Comparison of ENCODE assay signal across 8 cellular contexts in genomic region chr2:37377187-37377532, GRCh38. TPM values are rescaled to one million over a fixed set of nuclear protein-coding genes. Genes with fewer than 3 reads are reported as not detected.
DNase-seq lines count a peak whose midpoint lies in the region; ATAC-seq and TF ChIP-seq lines count a peak whose summit lies in the region.

No MANE protein-coding gene starts in this region.

- H3K27ac Mint-ChIP-seq in activated CD4-positive, alpha-beta memory T cell treated with anti-CD3 and anti-CD28 coated beads for 36 hours = no peak overlapping the region
- H3K27ac Mint-ChIP-seq in activated CD4-positive, alpha-beta memory T cell treated with anti-CD3 and anti-CD28 coated beads, Interleukin-2, amount 10 ng/mL, durations not matched to agents 7 days and 5 days = no peak overlapping the region
- H3K27ac Mint-ChIP-seq in stimulated activated naive B cell treated with anti-CD40 and anti-IgM and Interleukin-4, amounts not matched to agents 10 μg/mL and 1 μg/mL and 100 μg/mL, for 72 hours = peak overlapping the region; percentile 88

- in situ Hi-C loops in astrocyte of the cerebellum (cut with HindIII; ENCODE audit: low sequenced_read_pairs) = loop anchor here (25.0 kb wide), 1 partner anchor 910 kb away; no protein-coding TSS in a partner anchor

- H3K36me3 Mint-ChIP-seq in activated CD4-positive, alpha-beta memory T cell treated with anti-CD3 and anti-CD28 coated beads for 36 hours = no peaks in the 10 kb centered on the region
- H3K36me3 Mint-ChIP-seq in activated CD4-positive, alpha-beta memory T cell treated with anti-CD3 and anti-CD28 coated beads, Interleukin-2, amount 10 ng/mL, durations not matched to agents 7 days and 5 days (ENCODE audit: low read depth) = peaks cover 3% of the 10 kb centered on the region
- peaks cover 0 to under 1% of the 10 kb centered on the region in 2 donors for H3K36me3 Mint-ChIP-seq in stimulated activated naive B cell treated with anti-CD40 and anti-IgM and Interleukin-4, amounts not matched to agents 10 μg/mL and 1 μg/mL and 100 μg/mL, for 72 hours

- peaks cover 47% of the 10 kb centered on the region for H3K27me3 Mint-ChIP-seq in activated CD4-positive, alpha-beta memory T cell treated with anti-CD3 and anti-CD28 coated beads for 36 hours
- peaks cover 56% of the 10 kb centered on the region for H3K27me3 Mint-ChIP-seq in activated CD4-positive, alpha-beta memory T cell treated with anti-CD3 and anti-CD28 coated beads, Interleukin-2, amount 10 ng/mL, durations not matched to agents 7 days and 5 days
- peaks cover 0 to 5% of the 10 kb centered on the region in 2 donors for H3K27me3 Mint-ChIP-seq in stimulated activated naive B cell treated with anti-CD40 and anti-IgM and Interleukin-4, amounts not matched to agents 10 μg/mL and 1 μg/mL and 100 μg/mL, for 72 hours

- POLR2A ChIA-PET in activated CD4-positive, alpha-beta memory T cell treated with anti-CD3 and anti-CD28 coated beads for 36 hours (lab: Charles Lee) = interaction anchor here (1.1 to 3.6 kb wide), 7 partner anchors 10 to 180 kb away, joined by 3 to 40 read pairs (median 4); partner anchors contain the start of genes CEBPZ, CEBPZOS, NDUFAF7 and PRKD3
- POLR2A ChIA-PET in activated CD4-positive, alpha-beta memory T cell treated with anti-CD3 and anti-CD28 coated beads, Interleukin-2, amount 10 ng/mL, durations not matched to agents 7 days and 5 days (lab: Charles Lee) = interaction anchor here (0.6 to 1.4 kb wide), 7 partner anchors 10 to 281 kb away, joined by 3 to 9 read pairs (median 3); no protein-coding TSS in a partner anchor

- ATAC-seq in HG03432 (IDR thresholded peaks at IDR 0.05; ENCODE audit: unreplicated experiment) (peak; percentile 50), HG02571 (IDR thresholded peaks at IDR 0.05; ENCODE audit: unreplicated experiment) (no peak)
- peak; percentile 78 to 84 for ATAC-seq in stimulated activated naive B cell treated with anti-CD40 and anti-IgM and Interleukin-4, amounts not matched to agents 10 μg/mL and 1 μg/mL and 100 μg/mL, for 72 hours (replicated peaks)

- peaks cover 30% of the 10 kb centered on the region for H3K4me1 Mint-ChIP-seq in activated CD4-positive, alpha-beta memory T cell treated with anti-CD3 and anti-CD28 coated beads for 36 hours (ENCODE audit: low read depth)
- peaks cover 25% of the 10 kb centered on the region for H3K4me1 Mint-ChIP-seq in activated CD4-positive, alpha-beta memory T cell treated with anti-CD3 and anti-CD28 coated beads, Interleukin-2, amount 10 ng/mL, durations not matched to agents 7 days and 5 days
- H3K4me1 Mint-ChIP-seq in stimulated activated naive B cell treated with anti-CD40 and anti-IgM and Interleukin-4, amounts not matched to agents 10 μg/mL and 1 μg/mL and 100 μg/mL, for 72 hours = peaks cover 29 to 48% of the 10 kb centered on the region in 2 donors

- H3K4me3 Mint-ChIP-seq in activated CD4-positive, alpha-beta memory T cell treated with anti-CD3 and anti-CD28 coated beads for 36 hours = no peak overlapping the region
- no peak overlapping the region for H3K4me3 Mint-ChIP-seq in activated CD4-positive, alpha-beta memory T cell treated with anti-CD3 and anti-CD28 coated beads, Interleukin-2, amount 10 ng/mL, durations not matched to agents 7 days and 5 days
- peak overlapping the region in 1 of 2 donors; percentile 34 for H3K4me3 Mint-ChIP-seq in stimulated activated naive B cell treated with anti-CD40 and anti-IgM and Interleukin-4, amounts not matched to agents 10 μg/mL and 1 μg/mL and 100 μg/mL, for 72 hours

- no peaks in the 10 kb centered on the region for H3K9me3 Mint-ChIP-seq in activated CD4-positive, alpha-beta memory T cell treated with anti-CD3 and anti-CD28 coated beads for 36 hours
- H3K9me3 Mint-ChIP-seq in activated CD4-positive, alpha-beta memory T cell treated with anti-CD3 and anti-CD28 coated beads, Interleukin-2, amount 10 ng/mL, durations not matched to agents 7 days and 5 days = no peaks in the 10 kb centered on the region
- no peaks in the 10 kb centered on the region for H3K9me3 Mint-ChIP-seq in stimulated activated naive B cell treated with anti-CD40 and anti-IgM and Interleukin-4, amounts not matched to agents 10 μg/mL and 1 μg/mL and 100 μg/mL, for 72 hours

- TF ChIP-seq CTCF in astrocyte of the cerebellum (IDR thresholded peaks at IDR 0.05; ENCODE audit: low read depth, low read length, missing control alignments) = no peak

- CTCF ChIA-PET in activated CD4-positive, alpha-beta memory T cell treated with anti-CD3 and anti-CD28 coated beads for 36 hours (lab: Charles Lee) = interaction anchor here (0.8 to 3.8 kb wide), 10 partner anchors 10 to 500 kb away, joined by 3 to 28 read pairs (median 7); partner anchors contain the start of gene PRKD3
- CTCF ChIA-PET in activated CD4-positive, alpha-beta memory T cell treated with anti-CD3 and anti-CD28 coated beads, Interleukin-2, amount 10 ng/mL, durations not matched to agents 7 days and 5 days (lab: Charles Lee) = interaction anchor here (0.9 to 3.8 kb wide), 7 partner anchors 13 to 501 kb away, joined by 3 to 17 read pairs (median 4); no protein-coding TSS in a partner anchor

- H3K4me3 ChIP-seq in astrocyte of the cerebellum (ENCODE audit: low read depth, low read length) = peak overlapping the region; percentile 22

- intact Hi-C loops in activated CD4-positive, alpha-beta memory T cell treated with anti-CD3 and anti-CD28 coated beads for 36 hours (cut with micrococcal nuclease) = loop anchor here (2.0 to 10.0 kb wide), 4 partner anchors 210 to 410 kb away; partner anchors contain the start of gene STRN

- peak; percentile 60 for DNase-seq in activated CD4-positive, alpha-beta memory T cell treated with anti-CD3 and anti-CD28 coated beads for 36 hours
- no peak for DNase-seq in activated CD4-positive, alpha-beta memory T cell treated with anti-CD3 and anti-CD28 coated beads, Interleukin-2, amount 10 ng/mL, durations not matched to agents 7 days and 5 days
- DNase-seq in astrocyte of the cerebellum (ENCODE audit: low read depth) (peak; percentile 70), NCI-H748 (lab: John Stamatoyannopoulos, UW; ENCODE audit: unreplicated experiment) (no peak), NCI-H2081 (lab: John Stamatoyannopoulos, UW) (no peak)
- peak; percentile 47 for DNase-seq in stimulated activated naive B cell treated with anti-CD40 and anti-IgM and Interleukin-4, amounts not matched to agents 10 μg/mL and 1 μg/mL and 100 μg/mL, for 72 hours

RNA-seq across cellular contexts. Expression of gene QPCT, which starts 32.7 kb away (rescaled TPM):
- under 1 TPM; 0.43 to 0.68 TPM for total RNA-seq in activated CD4-positive, alpha-beta memory T cell treated with anti-CD3 and anti-CD28 coated beads for 36 hours
- total RNA-seq in activated CD4-positive, alpha-beta memory T cell treated with anti-CD3 and anti-CD28 coated beads, Interleukin-2, amount 10 ng/mL, durations not matched to agents 7 days and 5 days = not detected

RNA-seq across cellular contexts. Expression of gene PRKD3, which starts 52.5 kb away (rescaled TPM):
- 10 to 100 TPM; 22.5 to 24.7 TPM for total RNA-seq in activated CD4-positive, alpha-beta memory T cell treated with anti-CD3 and anti-CD28 coated beads for 36 hours
- total RNA-seq in activated CD4-positive, alpha-beta memory T cell treated with anti-CD3 and anti-CD28 coated beads, Interleukin-2, amount 10 ng/mL, durations not matched to agents 7 days and 5 days = 10 to 100 TPM; 19.3 to 20.6 TPM

Comparison
In these comparisons a context has a peak if more than half of its experiments do, and no peak if none do; other contexts are left out.
1. DNase-seq: peak in activated CD4-positive, alpha-beta memory T cell treated with anti-CD3 and anti-CD28 coated beads for 36 hours (single experiment), astrocyte of the cerebellum (single experiment) and stimulated activated naive B cell treated with anti-CD40 and anti-IgM and Interleukin-4, amounts not matched to agents 10 μg/mL and 1 μg/mL and 100 μg/mL, for 72 hours (single experiment); none in activated CD4-positive, alpha-beta memory T cell treated with anti-CD3 and anti-CD28 coated beads, Interleukin-2, amount 10 ng/mL, durations not matched to agents 7 days and 5 days (single experiment), NCI-H748 (single experiment) and NCI-H2081 (0 of 2).